In the genomic region with DNA sequence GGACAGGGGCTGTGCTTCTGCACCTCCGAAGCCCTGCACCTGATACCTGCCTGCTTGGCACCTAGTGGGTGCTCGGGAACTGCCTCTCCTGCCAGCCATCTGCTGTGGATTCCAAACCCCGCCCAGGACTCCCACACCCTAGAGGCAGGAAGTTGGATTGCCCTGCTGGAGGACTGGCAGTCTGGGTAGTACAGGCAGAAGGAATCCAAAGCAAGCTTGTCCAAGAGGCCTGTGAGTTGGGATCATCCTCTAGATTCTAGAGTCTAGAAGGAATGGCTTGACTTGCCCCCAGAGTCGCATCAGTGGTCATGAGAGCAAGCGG, we compare ENCODE assay signal across 18 cellular contexts.
A peak's percentile ranks its signal among the peaks of the same experiment; 100 is the strongest.
DNase-seq lines count a peak whose midpoint lies in the region; ATAC-seq, FAIRE-seq and TF ChIP-seq lines count a peak whose summit lies in the region.
"Had no signal": no experiment of that assay in that cellular context is flagged by ENCODE, and none has a peak within 500 bp of the region (broad histone marks: within the 10 kb centered on the region; RNA-seq: fewer than 3 reads in every experiment).

No MANE protein-coding gene starts in this region.

- H3K4me3 ChIP-seq in BJ (ENCODE audit: low read depth, low read length) (no peak overlapping the region), bronchial epithelial cell (ENCODE audit: low read depth, low read length) (no peak overlapping the region), mucosa of descending colon (no peak overlapping the region)

- peak; percentile 84 for ATAC-seq in mucosa of descending colon
- ATAC-seq in HG02840 (IDR thresholded peaks at IDR 0.05; ENCODE audit: low FRiP score, unreplicated experiment), result no peak

- no peak for FAIRE-seq in bronchial epithelial cell (lab: Jason Lieb, UNC)
- FAIRE-seq: GM12892 had no signal

- no peaks in the 10 kb centered on the region for H3K27me3 Mint-ChIP-seq in chondrocyte (ENCODE audit: low read depth)

- H3K4me1 ChIP-seq in mucosa of descending colon (ENCODE audit: low read depth), result no peaks in the 10 kb centered on the region
- H3K4me1 ChIP-seq: BE2C had no signal

- no peaks in the 10 kb centered on the region for H3K9me3 ChIP-seq in mucosa of descending colon
- H3K9me3 ChIP-seq: BE2C had no signal

- POLR2A ChIA-PET in BJ (lab: Charles Lee) (no interaction called here), HEK293T (lab: Yijun Ruan, JAX) (no interaction called here)

- peaks cover 13% of the 10 kb centered on the region for H3K4me1 Mint-ChIP-seq in chondrocyte (ENCODE audit: low read depth)

- no peaks in the 10 kb centered on the region for H3K36me3 Mint-ChIP-seq in chondrocyte (ENCODE audit: low read depth)

- CTCF ChIA-PET in BJ (lab: Yijun Ruan, JAX) (no interaction called here), HEK293T (lab: Yijun Ruan, JAX) (interaction anchor here (0.6 to 1.2 kb wide), 2 partner anchors 74 to 429 kb away, joined by 3 to 6 read pairs; no protein-coding TSS in a partner anchor)

- intact Hi-C loops in mucosa of descending colon (cut with DNase I, micrococcal nuclease), result no loop called here

- H3K36me3 ChIP-seq in BJ (ENCODE audit: control insufficient read depth, insufficient read depth, low read length) (peaks cover 2% of the 10 kb centered on the region; the same call in 1 of the 2 replicates), bronchial epithelial cell (ENCODE audit: control insufficient read depth, insufficient read depth, low read length) (no peaks in the 10 kb centered on the region), mucosa of descending colon (ENCODE audit: low read depth) (no peaks in the 10 kb centered on the region)
- H3K36me3 ChIP-seq: BE2C had no signal

- H3K4me3 Mint-ChIP-seq in chondrocyte (ENCODE audit: unreplicated experiment), result no peak overlapping the region

- H3K27me3 ChIP-seq in BJ (ENCODE audit: control insufficient read depth, insufficient read depth, low read length) (no peaks in the 10 kb centered on the region), bronchial epithelial cell (ENCODE audit: control insufficient read depth, insufficient read depth, low read length) (no peaks in the 10 kb centered on the region)
- H3K27me3 ChIP-seq: BE2C had no signal

- DNase-seq in BJ (ENCODE audit: low read depth), result no peak
- DNase-seq in GM03348 (ENCODE audit: low spot score), result peak; percentile 14
- peak; percentile 18 for DNase-seq in bronchial epithelial cell (ENCODE audit: low read depth)
- peak in 2 of 3 donors; percentile 53 to 59 for DNase-seq in mucosa of descending colon
- DNase-seq in NCI-H774 (lab: John Stamatoyannopoulos, UW), result no peak
- no peak for DNase-seq in chondrocyte (ENCODE audit: low spot score)
- DNase-seq in HEK293T (ENCODE audit: extremely low spot score), result no peak
- DNase-seq: activated CD4-positive, CD25-positive, alpha-beta regulatory T cell; activated effector memory CD4-positive, alpha-beta T cell treated with anti-CD3 and anti-CD28 coated beads, Interleukin-2, amount 50 U/mL, for 16 hours; BE2C; effector CD8-positive, alpha-beta T cell; foreskin melanocyte; NCI-H146; NCI-H69; stimulated activated CD4-positive, alpha-beta T cell treated with anti-CD3 and anti-CD28 coated beads, Interleukin-4, amount 100 ng/mL, for 4 hours; T-helper 1 cell had no signal

- TF ChIP-seq CTCF in BJ (IDR thresholded peaks at IDR 0.05; ENCODE audit: insufficient read depth, low read depth, low read length) (peak; percentile 15; the same call in 1 of the 2 replicates), bronchial epithelial cell (IDR thresholded peaks at IDR 0.05; ENCODE audit: insufficient read depth, low read length, severe bottlenecking) (peak; percentile 32), mucosa of descending colon (IDR thresholded peaks at IDR 0.05) (no peak), chondrocyte (IDR thresholded peaks at IDR 0.05) (no peak)

- no peak overlapping the region for H3K27ac Mint-ChIP-seq in chondrocyte (ENCODE audit: unreplicated experiment)

- H3K9me3 Mint-ChIP-seq in chondrocyte (ENCODE audit: low read depth), result peaks cover 2% of the 10 kb centered on the region

TF ChIP-seq in HEK293T, 16 proteins besides CTCF, POLR2A, EP300 and RAD21:
- TF ChIP-seq TARDBP (IDR thresholded peaks at IDR 0.05) (no peak), FOXA1 (IDR thresholded peaks at IDR 0.05) (no peak), ARNT (IDR thresholded peaks at IDR 0.05) (no peak), BHLHE40 (IDR thresholded peaks at IDR 0.05; ENCODE audit: borderline replicate concordance) (no peak), L3MBTL2 (conservative IDR thresholded peaks at IDR 0.05) (no peak)
- TF ChIP-seq, protein P1, sequence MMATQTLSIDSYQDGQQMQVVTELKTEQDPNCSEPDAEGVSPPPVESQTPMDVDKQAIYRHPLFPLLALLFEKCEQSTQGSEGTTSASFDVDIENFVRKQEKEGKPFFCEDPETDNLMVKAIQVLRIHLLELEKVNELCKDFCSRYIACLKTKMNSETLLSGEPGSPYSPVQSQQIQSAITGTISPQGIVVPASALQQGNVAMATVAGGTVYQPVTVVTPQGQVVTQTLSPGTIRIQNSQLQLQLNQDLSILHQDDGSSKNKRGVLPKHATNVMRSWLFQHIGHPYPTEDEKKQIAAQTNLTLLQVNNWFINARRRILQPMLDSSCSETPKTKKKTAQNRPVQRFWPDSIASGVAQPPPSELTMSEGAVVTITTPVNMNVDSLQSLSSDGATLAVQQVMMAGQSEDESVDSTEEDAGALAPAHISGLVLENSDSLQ (IDR thresholded peaks at IDR 0.05), result no peak

Comparison
In these comparisons a context has a peak if more than half of its experiments do, and no peak if none do; other contexts are left out.
1. DNase-seq: peak in GM03348 (single experiment), bronchial epithelial cell (single experiment) and mucosa of descending colon (2 of 3); none in BJ (single experiment), NCI-H774 (single experiment), chondrocyte (single experiment) and HEK293T (single experiment).
2. CTCF ChIP-seq: peak in BJ (single experiment) and bronchial epithelial cell (single experiment); none in mucosa of descending colon (single experiment) and chondrocyte (single experiment).